Comparison of ENCODE assay signal across 8 cellular contexts in the genomic region with DNA sequence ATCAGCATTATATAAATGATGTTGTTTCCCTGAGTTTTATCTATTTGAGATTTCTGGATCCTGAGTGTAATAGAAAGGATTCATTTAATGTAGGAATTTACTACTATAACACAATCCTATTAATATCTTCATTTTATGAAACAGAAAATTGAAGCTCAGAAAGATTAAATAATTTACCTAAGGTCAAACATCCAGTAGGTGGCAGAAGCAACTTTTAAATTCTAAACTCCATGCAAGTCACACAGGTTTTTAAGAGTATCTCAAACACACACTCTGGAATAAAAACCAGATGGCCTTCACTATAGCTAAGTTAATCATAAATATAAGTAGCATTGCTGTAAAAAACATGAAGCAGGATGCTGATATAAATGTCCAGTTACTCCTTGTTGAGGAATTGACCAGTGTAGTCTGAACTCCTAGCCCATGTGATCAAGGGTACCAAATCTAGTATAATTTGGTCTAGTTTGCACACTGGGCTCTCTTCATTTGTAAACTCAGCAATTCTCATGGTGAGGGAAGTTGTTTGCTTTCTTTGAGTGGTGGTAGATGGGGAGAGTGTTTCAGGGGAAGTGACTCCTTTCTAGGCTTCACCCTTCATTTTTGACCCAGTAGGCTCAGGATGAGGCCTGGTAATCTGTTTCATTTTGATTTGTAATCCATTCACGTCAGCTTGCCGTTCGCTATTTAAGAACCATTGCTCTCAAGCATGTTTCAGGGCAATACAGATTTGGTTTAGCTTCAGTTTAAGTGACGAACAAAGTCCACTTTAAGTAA. TPM values are rescaled to one million over a fixed set of nuclear protein-coding genes. Genes with fewer than 3 reads are reported as not detected.
DNase-seq lines count a peak whose midpoint lies in the region; ATAC-seq, FAIRE-seq and TF ChIP-seq lines count a peak whose summit lies in the region.

No MANE protein-coding gene starts in this region.

- H3K4me3 ChIP-seq in choroid plexus epithelial cell (ENCODE audit: low read depth, low read length) = no peak overlapping the region
- H3K4me3 ChIP-seq in mesenchymal stem cell (ENCODE audit: insufficient read depth in 1 of 2, low read depth in 1 of 2, low read length in 2 of 2) = no peak overlapping the region

- no peak overlapping the region for H2BK15ac ChIP-seq in mesenchymal stem cell (ENCODE audit: low read depth, poor library complexity, severe bottlenecking)

- no peak for DNase-seq in D721Med (ENCODE audit: insufficient read length, low spot score)
- DNase-seq in NCI-H2107 (lab: John Stamatoyannopoulos, UW) = peak; percentile 4
- peak; percentile 79 for DNase-seq in choroid plexus epithelial cell (ENCODE audit: low read depth)
- DNase-seq in mesenchymal stem cell = peak; percentile 32
- DNase-seq in COLO668 (lab: John Stamatoyannopoulos, UW; ENCODE audit: unreplicated experiment) = no peak
- DNase-seq in GM19238 (ENCODE audit: insufficient read length, low spot score) = no peak

- peak overlapping the region; percentile 48 for H3K9ac ChIP-seq in mesenchymal stem cell (ENCODE audit: low read length)

- H2BK120ac ChIP-seq in mesenchymal stem cell (ENCODE audit: low read depth, low read length) = no peak overlapping the region

- no peak for ATAC-seq in HG03280 (IDR thresholded peaks at IDR 0.05; ENCODE audit: unreplicated experiment)
- no peak for ATAC-seq in GM21423 (IDR thresholded peaks at IDR 0.05; ENCODE audit: unreplicated experiment)

- no peak overlapping the region for H2BK12ac ChIP-seq in mesenchymal stem cell (ENCODE audit: low read length in 2 of 2)

- H3K27ac ChIP-seq in mesenchymal stem cell (ENCODE audit: low read length, poor library complexity, severe bottlenecking) = no peak overlapping the region

- H3K4me2 ChIP-seq in mesenchymal stem cell (ENCODE audit: low read length, poor library complexity, severe bottlenecking) = no peak overlapping the region

- no peak overlapping the region for H2BK5ac ChIP-seq in mesenchymal stem cell (ENCODE audit: low read depth, low read length, poor library complexity, severe bottlenecking)

- H3K36me3 ChIP-seq in mesenchymal stem cell (ENCODE audit: control insufficient read depth in 1 of 2, insufficient read depth in 2 of 2, low read depth in 1 of 2, low read length in 2 of 2) = no peaks in the 10 kb centered on the region

- H2AFZ ChIP-seq in mesenchymal stem cell (ENCODE audit: low read depth, low read length) = no peak overlapping the region

- H3K4me1 ChIP-seq in mesenchymal stem cell (ENCODE audit: control insufficient read depth, insufficient read depth, low read depth, low read length) = no peaks in the 10 kb centered on the region

- no peak overlapping the region for H3K23ac ChIP-seq in mesenchymal stem cell (ENCODE audit: low read length in 2 of 2)

- no peak overlapping the region for H3K14ac ChIP-seq in mesenchymal stem cell (ENCODE audit: low read length in 2 of 2)

- H3K9me3 ChIP-seq in mesenchymal stem cell (ENCODE audit: control insufficient read depth, low read length) = no peaks in the 10 kb centered on the region

- H3K79me1 ChIP-seq in mesenchymal stem cell (replicated peaks; ENCODE audit: low read length, poor library complexity, severe bottlenecking) = no peaks in the 10 kb centered on the region

- H3K27me3 ChIP-seq in mesenchymal stem cell (ENCODE audit: control insufficient read depth in 1 of 2, insufficient read depth in 1 of 2, low read length in 2 of 2) = no peaks in the 10 kb centered on the region

- TF ChIP-seq CTCF in D721Med (IDR thresholded peaks at IDR 0.05; ENCODE audit: insufficient read depth, missing control alignments) (peak; percentile 76), choroid plexus epithelial cell (conservative IDR thresholded peaks at IDR 0.05; ENCODE audit: low read depth, low read length) (peak; percentile 52)

- no peak overlapping the region for H4K8ac ChIP-seq in mesenchymal stem cell (ENCODE audit: low read length)

- H3K4ac ChIP-seq in mesenchymal stem cell (ENCODE audit: low read depth in 1 of 2, low read length in 2 of 2) = no peak overlapping the region

- H3K18ac ChIP-seq in mesenchymal stem cell (ENCODE audit: low read depth in 1 of 2, low read length in 2 of 2) = peak overlapping the region in 1 of 2 experiments; percentile 12

- H4K91ac ChIP-seq in mesenchymal stem cell (ENCODE audit: low read length) = no peak overlapping the region

- FAIRE-seq in D721Med (lab: Jason Lieb, UNC) = peak; percentile 94

- no peak overlapping the region for H2AK5ac ChIP-seq in mesenchymal stem cell (ENCODE audit: low read length, severe bottlenecking)

- 83% methylated on average over 4 of the region's 4 CpGs for WGBS in mesenchymal stem cell

RNA-seq across cellular contexts. Expression of a gene that starts 9.3 kb away (rescaled TPM):
- polyA plus RNA-seq in mesenchymal stem cell (2013, experiment 1 of 2) = 0.08 TPM
- polyA plus RNA-seq in mesenchymal stem cell (2013, experiment 2 of 2) = 0.03 TPM

Comparison
In these comparisons a context has a peak if more than half of its experiments do, and no peak if none do; other contexts are left out.
1. DNase-seq: peak in NCI-H2107 (single experiment), choroid plexus epithelial cell (single experiment) and mesenchymal stem cell (single experiment); none in D721Med (single experiment), COLO668 (single experiment) and GM19238 (single experiment).